21 cellular contexts compared by ENCODE assay signal in genomic region chr10:97813311-97813710, GRCh38. TPM values are rescaled to one million over a fixed set of nuclear protein-coding genes. Genes with fewer than 3 reads are reported as not detected.
A peak's percentile ranks its signal among the peaks of the same experiment; 100 is the strongest.
DNase-seq lines count a peak whose midpoint lies in the region; ATAC-seq, FAIRE-seq and TF ChIP-seq lines count a peak whose summit lies in the region.
"Had no signal": no experiment of that assay in that cellular context is flagged by ENCODE, and none has a peak within 500 bp of the region (broad histone marks: within the 10 kb centered on the region; RNA-seq: fewer than 3 reads in every experiment).

No MANE protein-coding gene starts in this region.

- TF ChIP-seq POLR2A in A549 (IDR thresholded peaks at IDR 0.05; ENCODE audit: low read length) = no peak

- H3K27ac ChIP-seq in A549 (peak overlapping the region; percentile 78 to 89), HEK293 (ENCODE audit: extremely low read depth, low read depth, low read length) (no peak overlapping the region), SJSA1 (peak overlapping the region; percentile 15), smooth muscle cell (ENCODE audit: low read depth) (no peak overlapping the region)
- H3K27ac ChIP-seq: KMS-11 had no signal

- H3K36me3 ChIP-seq in HEK293 (ENCODE audit: control insufficient read depth in 2 of 2, insufficient read depth in 1 of 2, low read length in 2 of 2) (no peaks in the 10 kb centered on the region), SJSA1 (no peaks in the 10 kb centered on the region), bronchial epithelial cell (ENCODE audit: control insufficient read depth, insufficient read depth, low read length) (no peaks in the 10 kb centered on the region), smooth muscle cell (ENCODE audit: low read depth) (no peaks in the 10 kb centered on the region)
- H3K36me3 ChIP-seq: BE2C had no signal

- H3K9me3 ChIP-seq in A549 (no peaks in the 10 kb centered on the region), HEK293 (ENCODE audit: control insufficient read depth, insufficient read depth, low read depth, low read length) (no peaks in the 10 kb centered on the region), SJSA1 (replicated peaks) (no peaks in the 10 kb centered on the region), smooth muscle cell (replicated peaks; ENCODE audit: low read depth) (no peaks in the 10 kb centered on the region)
- H3K9me3 ChIP-seq: BE2C had no signal

- no peaks in the 10 kb centered on the region for H4K20me1 ChIP-seq in smooth muscle cell (ENCODE audit: low read depth)

- ATAC-seq in A549 = peak; percentile 55 to 63; a peak in 4 of 6 replicates
- ATAC-seq: GM23338 had no signal

- no peak overlapping the region for H3K27ac Mint-ChIP-seq in osteocyte (ENCODE audit: unreplicated experiment)
- H3K27ac Mint-ChIP-seq: GM23338 had no signal

- H2AFZ ChIP-seq in smooth muscle cell (ENCODE audit: low read depth) = no peak overlapping the region

- peaks cover 10% of the 10 kb centered on the region for H3K27me3 Mint-ChIP-seq in osteocyte (ENCODE audit: unreplicated experiment)
- H3K27me3 Mint-ChIP-seq: CD4-positive, CD25-positive, alpha-beta regulatory T cell had no signal

- TF ChIP-seq RAD21 in A549 (conservative IDR thresholded peaks at IDR 0.05 in 1 of 2, IDR thresholded peaks at IDR 0.05 in 1 of 2) = no peak

- H3F3A ChIP-seq in smooth muscle cell (ENCODE audit: low read depth) = no peaks in the 10 kb centered on the region

- H3K27me3 ChIP-seq in SJSA1 (replicated peaks) (no peaks in the 10 kb centered on the region), bronchial epithelial cell (ENCODE audit: control insufficient read depth, insufficient read depth, low read length) (no peaks in the 10 kb centered on the region), smooth muscle cell (ENCODE audit: low read depth) (no peaks in the 10 kb centered on the region)
- H3K27me3 ChIP-seq: BE2C had no signal

- H3K79me2 ChIP-seq in smooth muscle cell (ENCODE audit: low read depth) = no peaks in the 10 kb centered on the region

- POLR2A ChIA-PET in A549 (lab: Yijun Ruan, JAX) (interaction anchor here (1.2 to 1.3 kb wide), 2 partner anchors 30 to 75 kb away, joined by 4 read pairs; no protein-coding TSS in a partner anchor), HEK293 (lab: Yijun Ruan, JAX) (no interaction called here)

- WGBS in A549 (ENCODE audit: missing lambda C conversion rate) = 26% methylated on average over 3 of the region's 3 CpGs
- 59% methylated on average over 3 of the region's 3 CpGs for WGBS in smooth muscle cell (ENCODE audit: low lambda C conversion rate)

- TF ChIP-seq CTCF in A549 (IDR thresholded peaks at IDR 0.05) (no peak), HEK293 (tag by site-specific recombination; IDR thresholded peaks at IDR 0.05) (no peak), bronchial epithelial cell (IDR thresholded peaks at IDR 0.05; ENCODE audit: insufficient read depth, low read length, severe bottlenecking) (no peak), smooth muscle cell (IDR thresholded peaks at IDR 0.05; ENCODE audit: borderline replicate concordance, insufficient read depth, poor library complexity, severe bottlenecking) (no peak), osteocyte (IDR thresholded peaks at IDR 0.05) (no peak)

- H3K36me3 Mint-ChIP-seq in osteocyte (ENCODE audit: unreplicated experiment) = no peaks in the 10 kb centered on the region
- H3K36me3 Mint-ChIP-seq: CD4-positive, CD25-positive, alpha-beta regulatory T cell had no signal

- no peak overlapping the region for H3K4me3 Mint-ChIP-seq in osteocyte (ENCODE audit: unreplicated experiment)
- H3K4me3 Mint-ChIP-seq: CD4-positive, CD25-positive, alpha-beta regulatory T cell; CD8-positive, alpha-beta memory T cell; GM23338 had no signal

- H3K4me3 ChIP-seq in A549 (no peak overlapping the region), HEK293 (ENCODE audit: low read depth, low read length) (no peak overlapping the region), SJSA1 (no peak overlapping the region), bronchial epithelial cell (ENCODE audit: low read depth, low read length) (no peak overlapping the region), smooth muscle cell (no peak overlapping the region)
- H3K4me3 ChIP-seq: GM23338 had no signal

- no peaks in the 10 kb centered on the region for H3K9me3 Mint-ChIP-seq in osteocyte (ENCODE audit: unreplicated experiment)
- H3K9me3 Mint-ChIP-seq: CD8-positive, alpha-beta memory T cell; GM23338 had no signal

- no peak for DNase-seq in A549 (ENCODE audit: low read depth in 1 of 2, low spot score in 1 of 2)
- DNase-seq in SJSA1 (ENCODE audit: low read depth in 1 of 2, low spot score in 2 of 2) = peak in 1 of 2 experiments; percentile 34
- DNase-seq in bronchial epithelial cell (ENCODE audit: low read depth) = peak; percentile 31
- no peak for DNase-seq in NCI-H774 (lab: John Stamatoyannopoulos, UW)
- DNase-seq in smooth muscle cell (lab: John Stamatoyannopoulos, UW; ENCODE audit: unreplicated experiment) = no peak
- DNase-seq in DMS 273 (lab: John Stamatoyannopoulos, UW; ENCODE audit: unreplicated experiment) = no peak
- no peak for DNase-seq in osteocyte (ENCODE audit: extremely low spot score, unreplicated experiment)
- DNase-seq: 8988T; ACHN; BE2C; C1 segment of cervical spinal cord; CD4-positive, CD25-positive, alpha-beta regulatory T cell; CD8-positive, alpha-beta memory T cell; COR-L47; DMS79 treated with DMSO at 0.1 percent for 48 hours; GF-D8; HCEC 1CT had no signal

- H3K4me1 Mint-ChIP-seq in osteocyte (ENCODE audit: unreplicated experiment) = peaks cover 4% of the 10 kb centered on the region

- H3K9ac ChIP-seq in smooth muscle cell (ENCODE audit: low read depth) = no peak overlapping the region
- H3K9ac ChIP-seq: KMS-11 had no signal

- FAIRE-seq in A549 (lab: Jason Lieb, UNC) (no peak), bronchial epithelial cell (lab: Jason Lieb, UNC) (no peak)
- FAIRE-seq: H54 had no signal

- no peak for TF ChIP-seq EP300 in A549 (IDR thresholded peaks at IDR 0.05)

- CTCF ChIA-PET in A549 (lab: Yijun Ruan, JAX) = interaction anchor here (2.0 to 6.9 kb wide), 3 partner anchors 8 to 56 kb away, joined by 6 to 62 read pairs (median 24); no protein-coding TSS in a partner anchor
- CTCF ChIA-PET in HEK293 (lab: Yijun Ruan, JAX) = interaction anchor here (1.2 kb wide), 1 partner anchor 9 kb away, joined by 5 read pairs; no protein-coding TSS in a partner anchor

- peak overlapping the region; percentile 75 for H3K4me2 ChIP-seq in A549
- no peak overlapping the region for H3K4me2 ChIP-seq in smooth muscle cell
- H3K4me2 ChIP-seq: GM23338, KMS-11 had no signal

- H3K4me1 ChIP-seq in A549 (peaks cover 34% of the 10 kb centered on the region), HEK293 (ENCODE audit: control insufficient read depth, insufficient read depth, low read length) (no peaks in the 10 kb centered on the region), SJSA1 (replicated peaks) (peaks cover 32% of the 10 kb centered on the region), smooth muscle cell (ENCODE audit: low read depth) (no peaks in the 10 kb centered on the region)
- H3K4me1 ChIP-seq: BE2C had no signal

TF ChIP-seq in A549, 52 proteins besides CTCF, POLR2A, EP300 and RAD21 (continues in another document):
- TF ChIP-seq NPAS2 (CRISPR knock-in tag; IDR thresholded peaks at IDR 0.05; ENCODE audit: borderline replicate concordance) (no peak), FOSL2 (IDR thresholded peaks at IDR 0.05) (peak; percentile 27; the same call in 1 of the 2 replicates), FOSL2 (CRISPR knock-in tag; IDR thresholded peaks at IDR 0.05) (peak; percentile 22; the same call in 1 of the 2 replicates), PHF8 (IDR thresholded peaks at IDR 0.05; ENCODE audit: borderline replicate concordance, low read depth) (no peak), FOXS1 (CRISPR knock-in tag; IDR thresholded peaks at IDR 0.05) (no peak), CBX2 (IDR thresholded peaks at IDR 0.05; ENCODE audit: borderline replicate concordance, low read depth) (no peak)

TF ChIP-seq in HEK293, 187 proteins besides CTCF, POLR2A, EP300 and RAD21:
- TF ChIP-seq ZBTB44 (tag by site-specific recombination; IDR thresholded peaks at IDR 0.05) (no peak), PRDM1 (tag by site-specific recombination; IDR thresholded peaks at IDR 0.05) (peak; percentile 37; the same call in 1 of the 2 replicates), GLIS2 (tag by site-specific recombination; IDR thresholded peaks at IDR 0.05) (no peak), ZNF335 (tag by site-specific recombination; conservative IDR thresholded peaks at IDR 0.05) (0 out of 2 replicates have a peak, but pooled peaks have one; percentile 6)

RNA-seq across cellular contexts. Expression of gene GOLGA7B, which starts 36.3 kb away (rescaled TPM):
- polyA plus RNA-seq in A549 (2011; rRNA removed) (0.62 and 1.1 TPM in 2 replicates), A549 (2017; fragmentation: RNase III; extraction: RNeasy Plus Mini Kit Qiagen cat#74134 plus additional on column Dnase treatment) (0.98 to 1.5 TPM (median 1.4 TPM) in 3 replicates), smooth muscle cell (not detected in 2 replicates)
- 0.36 and 0.40 TPM in 2 replicates for polyA plus RNA-seq in A549 (2012; cell fraction: cytosol; rRNA removed)
- polyA plus RNA-seq in A549 (2012; cell fraction: nucleus; rRNA removed) = 0.55 and 1.3 TPM in 2 replicates
- 0.92 and 1.2 TPM in 2 replicates for polyA minus RNA-seq in A549 (2011; rRNA and poly(A)+ RNA removed)
- 0.03 TPM in 1 of 2 replicates, not detected in the other for total RNA-seq in SJSA1 (2014; rRNA removed; shearing (Covaris generic))
- total RNA-seq in bronchial epithelial cell (under 0.01 and 0.26 TPM in 2 replicates), smooth muscle cell (not detected in 2 replicates), osteocyte (0.05 TPM in 1 of 2 replicates, not detected in the other)

RNA-seq across cellular contexts. Expression of gene SFRP5, which starts 41.5 kb away (rescaled TPM):
- polyA plus RNA-seq in A549 (2011; rRNA removed) (0.50 and 0.79 TPM in 2 replicates), A549 (2017; fragmentation: RNase III; extraction: RNeasy Plus Mini Kit Qiagen cat#74134 plus additional on column Dnase treatment) (0.83 to 1.3 TPM (median 1.2 TPM) in 3 replicates), smooth muscle cell (0.11 and 0.12 TPM in 2 replicates)
- polyA plus RNA-seq in A549 (2012; cell fraction: cytosol; rRNA removed) = 1.0 and 1.3 TPM in 2 replicates
- 1.2 TPM in 2 replicates for polyA plus RNA-seq in A549 (2012; cell fraction: nucleus; rRNA removed)
- 0.29 and 0.37 TPM in 2 replicates for polyA minus RNA-seq in A549 (2011; rRNA and poly(A)+ RNA removed)
- not detected in 2 replicates for total RNA-seq in SJSA1 (2014; rRNA removed; shearing (Covaris generic))
- total RNA-seq in bronchial epithelial cell (not detected in 2 replicates), smooth muscle cell (not detected in 2 replicates), osteocyte (not detected in 2 replicates)
- total RNA-seq: CD4-positive, CD25-positive, alpha-beta regulatory T cell; CD8-positive, alpha-beta memory T cell had no signal

Comparison
In these comparisons a context has a peak if more than half of its experiments do, and no peak if none do; other contexts are left out.
1. H3K27ac ChIP-seq: peak in A549 (2 of 2) and SJSA1 (single experiment); none in HEK293 (single experiment) and smooth muscle cell (single experiment).